Comparison of ENCODE assay signal across 8 cellular contexts in genomic region chr10:65735382-65735781, GRCh38.
"Had no signal": no experiment of that assay in that cellular context is flagged by ENCODE, and none has a peak within 500 bp of the region (broad histone marks: within the 10 kb centered on the region; RNA-seq: fewer than 3 reads in every experiment).

No MANE protein-coding gene starts in this region.

- DNase-seq: GDM1, GF-D8 had no signal

- H3K4me3 ChIP-seq: GM12878 had no signal

- ATAC-seq: GM12878 had no signal

- FAIRE-seq: G401.6, GM12878, GM12891, GM12892, GM18507, GM19239 had no signal
